Comparison of ENCODE assay signal across 12 cellular contexts in genomic region chr2:130972410-130972809, GRCh38.
A peak's percentile ranks its signal among the peaks of the same experiment; 100 is the strongest.
DNase-seq lines count a peak whose midpoint lies in the region; ATAC-seq, FAIRE-seq and TF ChIP-seq lines count a peak whose summit lies in the region.
"Had no signal": no experiment of that assay in that cellular context is flagged by ENCODE, and none has a peak within 500 bp of the region (broad histone marks: within the 10 kb centered on the region; RNA-seq: fewer than 3 reads in every experiment).

No MANE protein-coding gene starts in this region.

- H4K20me1 ChIP-seq in neural progenitor cell (ENCODE audit: low read depth): peaks cover 3% of the 10 kb centered on the region
- H4K20me1 ChIP-seq: BLaER1 had no signal

- TF ChIP-seq CTCF in endodermal cell (conservative IDR thresholded peaks at IDR 0.05) (no peak), neural progenitor cell (IDR thresholded peaks at IDR 0.05) (no peak), Peyer's patch (IDR thresholded peaks at IDR 0.05) (no peak)

- TF ChIP-seq POLR2A in GM18505 (IDR thresholded peaks at IDR 0.05; ENCODE audit: borderline replicate concordance, extremely low read depth, insufficient read depth, insufficient read length): no peak
- TF ChIP-seq POLR2A in Peyer's patch (IDR thresholded peaks at IDR 0.05): no peak

- H3K4me3 Mint-ChIP-seq in endodermal cell (no peak overlapping the region), neural progenitor cell (no peak overlapping the region)
- H3K4me3 Mint-ChIP-seq: nephron had no signal

- H3K36me3 Mint-ChIP-seq in endodermal cell (ENCODE audit: low read depth): no peaks in the 10 kb centered on the region
- no peaks in the 10 kb centered on the region for H3K36me3 Mint-ChIP-seq in neural progenitor cell

- H3K27me3 Mint-ChIP-seq in endodermal cell (ENCODE audit: insufficient read depth) (no peaks in the 10 kb centered on the region), neural progenitor cell (ENCODE audit: insufficient read depth, low read depth) (peaks cover 2% of the 10 kb centered on the region)

- peaks cover 17% of the 10 kb centered on the region for H3K9me3 ChIP-seq in endodermal cell (ENCODE audit: control insufficient read depth, low read length)
- no peaks in the 10 kb centered on the region for H3K9me3 ChIP-seq in neural progenitor cell (ENCODE audit: low read depth)
- H3K9me3 ChIP-seq in Peyer's patch: no peaks in the 10 kb centered on the region

- H3K4me2 ChIP-seq in neural progenitor cell: no peak overlapping the region
- H3K4me2 ChIP-seq: BLaER1 had no signal

- H3K4me3 ChIP-seq in endodermal cell (ENCODE audit: low read length): peak overlapping the region; percentile 56
- no peak overlapping the region for H3K4me3 ChIP-seq in neural progenitor cell
- no peak overlapping the region for H3K4me3 ChIP-seq in Peyer's patch
- H3K4me3 ChIP-seq: BLaER1 had no signal

- H3K27ac Mint-ChIP-seq in endodermal cell (no peak overlapping the region), neural progenitor cell (no peak overlapping the region)
- H3K27ac Mint-ChIP-seq: nephron had no signal

- peaks cover 26% of the 10 kb centered on the region for H3K4me1 Mint-ChIP-seq in endodermal cell
- peaks cover 10% of the 10 kb centered on the region for H3K4me1 Mint-ChIP-seq in neural progenitor cell
- H3K4me1 Mint-ChIP-seq: nephron had no signal

- H3K27ac ChIP-seq in endodermal cell (ENCODE audit: low read depth, low read length) (no peak overlapping the region), neural progenitor cell (no peak overlapping the region), Peyer's patch (no peak overlapping the region)
- H3K27ac ChIP-seq: BLaER1 had no signal

- H3F3A ChIP-seq in neural progenitor cell (ENCODE audit: low read depth): peaks cover 12% of the 10 kb centered on the region

- no peak overlapping the region for H2AFZ ChIP-seq in neural progenitor cell (replicated peaks)

- H3K27me3 ChIP-seq in endodermal cell (ENCODE audit: control insufficient read depth, insufficient read depth, low read length, poor library complexity, severe bottlenecking) (no peaks in the 10 kb centered on the region), neural progenitor cell (no peaks in the 10 kb centered on the region), Peyer's patch (no peaks in the 10 kb centered on the region)
- H3K27me3 ChIP-seq: BLaER1 had no signal

- peaks cover 10% of the 10 kb centered on the region for H3K4me1 ChIP-seq in endodermal cell (ENCODE audit: control insufficient read depth, insufficient read depth, low read length)
- peaks cover 16% of the 10 kb centered on the region for H3K4me1 ChIP-seq in neural progenitor cell
- no peaks in the 10 kb centered on the region for H3K4me1 ChIP-seq in Peyer's patch
- H3K4me1 ChIP-seq: BLaER1 had no signal

- WGBS in endodermal cell (ENCODE audit: insufficient coverage in 1 of 2, insufficient read length in 1 of 2), 2 experiments: 67% methylated on average over 1 of the region's 1 CpG; no CpG with 5 or more reads in 1 of the 2 experiments

- no peaks in the 10 kb centered on the region for H3K79me2 ChIP-seq in neural progenitor cell (ENCODE audit: low read depth)

- H3K9ac ChIP-seq in endodermal cell (ENCODE audit: extremely low read depth, low read length, poor library complexity, severe bottlenecking) (no peak overlapping the region), neural progenitor cell (no peak overlapping the region)
- H3K9ac ChIP-seq: BLaER1 had no signal

- DNase-seq in GM18507 (ENCODE audit: extremely low spot score, insufficient read length, low read depth) (no peak), endodermal cell (no peak), neural progenitor cell (ENCODE audit: low spot score) (no peak), Peyer's patch (no peak)
- no peak for DNase-seq in stimulated activated CD4-positive, alpha-beta T cell treated with anti-CD3 and anti-CD28 coated beads, Interleukin-4, amount 100 ng/mL, for 24 hours
- DNase-seq: NCI-H1436 had no signal

- peak; percentile 45 for ATAC-seq in GM19468 (IDR thresholded peaks at IDR 0.05; ENCODE audit: extremely low read depth, unreplicated experiment)
- ATAC-seq in HG03442 (IDR thresholded peaks at IDR 0.05; ENCODE audit: unreplicated experiment): peak; percentile 71
- ATAC-seq in GM18505 (IDR thresholded peaks at IDR 0.05; ENCODE audit: unreplicated experiment): no peak

- peak; percentile 73 for FAIRE-seq in GM18507 (lab: Jason Lieb, UNC)
- FAIRE-seq: islet of Langerhans had no signal

- no peaks in the 10 kb centered on the region for H3K9me3 Mint-ChIP-seq in endodermal cell
- no peaks in the 10 kb centered on the region for H3K9me3 Mint-ChIP-seq in neural progenitor cell
- H3K9me3 Mint-ChIP-seq: nephron had no signal

- H3K36me3 ChIP-seq in endodermal cell (ENCODE audit: control insufficient read depth, insufficient read depth, low read length): no peaks in the 10 kb centered on the region
- H3K36me3 ChIP-seq in neural progenitor cell: no peaks in the 10 kb centered on the region
- H3K36me3 ChIP-seq in Peyer's patch: no peaks in the 10 kb centered on the region
- H3K36me3 ChIP-seq: BLaER1 had no signal
